In genomic region chr10:73414230-73414981, GRCh38 we compare ENCODE assay signal across 8 cellular contexts. TPM values are rescaled to one million over a fixed set of nuclear protein-coding genes. Genes with fewer than 3 reads are reported as not detected.
DNase-seq lines count a peak whose midpoint lies in the region; ATAC-seq and TF ChIP-seq lines count a peak whose summit lies in the region.

No MANE protein-coding gene starts in this region.

- ATAC-seq in GM21619 (IDR thresholded peaks at IDR 0.05; ENCODE audit: unreplicated experiment): peak; percentile 25
- ATAC-seq in memory B cell (ENCODE audit: low read depth): no peak
- ATAC-seq in GM19452 (IDR thresholded peaks at IDR 0.05; ENCODE audit: unreplicated experiment): no peak

- no peaks in the 10 kb centered on the region for H4K20me1 ChIP-seq in MM.1S (ENCODE audit: insufficient read depth, low read length)

- TF ChIP-seq POLR2A in vagina (IDR thresholded peaks at IDR 0.05): no peak

- peak overlapping the region; percentile 91 to 98 (median 94) for H3K4me3 Mint-ChIP-seq in CD8-positive, alpha-beta memory T cell
- peak overlapping the region; percentile 93 for H3K4me3 Mint-ChIP-seq in memory B cell

- H3K4me2 ChIP-seq in MM.1S (ENCODE audit: low read depth, low read length): peak overlapping the region; percentile 91

- H3K79me2 ChIP-seq in MM.1S (ENCODE audit: low read length): peaks cover 44% of the 10 kb centered on the region

- H3F3A ChIP-seq in MM.1S (ENCODE audit: insufficient read depth, low read length): peaks cover 14% of the 10 kb centered on the region

- H3K4me1 ChIP-seq in CD8-positive, alpha-beta memory T cell (ENCODE audit: insufficient read depth, low read length): peaks cover 20% of the 10 kb centered on the region
- H3K4me1 ChIP-seq in MM.1S (ENCODE audit: low read length) (peaks cover 7% of the 10 kb centered on the region; the same call in 1 of the 2 replicates), vagina (peaks cover 36% of the 10 kb centered on the region)

- H2AFZ ChIP-seq in MM.1S (ENCODE audit: low read length): peak overlapping the region; percentile 82

- H3K9me3 ChIP-seq in CD8-positive, alpha-beta memory T cell (ENCODE audit: low read length): no peaks in the 10 kb centered on the region
- H3K9me3 ChIP-seq in MM.1S (replicated peaks; ENCODE audit: insufficient read depth, low read length) (no peaks in the 10 kb centered on the region), vagina (no peaks in the 10 kb centered on the region)

- H3K9ac ChIP-seq in MM.1S (ENCODE audit: low read length): peak overlapping the region; percentile 98; the same call in 1 of the 2 replicates

- TF ChIP-seq CTCF in MM.1S (IDR thresholded peaks at IDR 0.05; ENCODE audit: low read length) (no peak), cardiac fibroblast (IDR thresholded peaks at IDR 0.05; ENCODE audit: low read depth, low read length) (no peak), vagina (IDR thresholded peaks at IDR 0.05) (no peak)

- peaks cover 0 to 23% (median 2%) of the 10 kb centered on the region in 3 donors for H3K36me3 Mint-ChIP-seq in CD8-positive, alpha-beta memory T cell
- peaks cover 2% of the 10 kb centered on the region for H3K36me3 Mint-ChIP-seq in memory B cell

- H3K36me3 ChIP-seq in CD8-positive, alpha-beta memory T cell (ENCODE audit: insufficient read depth, low read length): no peaks in the 10 kb centered on the region
- no peaks in the 10 kb centered on the region for H3K36me3 ChIP-seq in MM.1S (replicated peaks; ENCODE audit: insufficient read depth, low read length)
- H3K36me3 ChIP-seq in vagina: no peaks in the 10 kb centered on the region

- peaks cover 36 to 51% (median 51%) of the 10 kb centered on the region in 3 donors for H3K4me1 Mint-ChIP-seq in CD8-positive, alpha-beta memory T cell
- peaks cover 18% of the 10 kb centered on the region for H3K4me1 Mint-ChIP-seq in memory B cell

- CTCF ChIA-PET in CD8-positive, alpha-beta memory T cell (lab: Charles Lee): no interaction called here

- no peaks in the 10 kb centered on the region for H3K27me3 ChIP-seq in CD8-positive, alpha-beta memory T cell (ENCODE audit: insufficient read depth, low read length, poor library complexity, severe bottlenecking)
- H3K27me3 ChIP-seq in MM.1S (replicated peaks; ENCODE audit: insufficient read depth, low read length) (no peaks in the 10 kb centered on the region), vagina (no peaks in the 10 kb centered on the region)

- peak overlapping the region; percentile 88 for H3K4me3 ChIP-seq in CD8-positive, alpha-beta memory T cell (ENCODE audit: low read length)
- H3K4me3 ChIP-seq in MM.1S (ENCODE audit: low read length) (peak overlapping the region; percentile 94), cardiac fibroblast (replicated peaks in 1 of 2; ENCODE audit: low read depth in 2 of 2, low read length in 2 of 2) (peak overlapping the region; percentile 83 to 94), vagina (peak overlapping the region; percentile 91 to 92)

- H3K27ac ChIP-seq in CD8-positive, alpha-beta memory T cell (ENCODE audit: low read depth, low read length): peak overlapping the region; percentile 94
- H3K27ac ChIP-seq in MM.1S (ENCODE audit: low read length): no peak overlapping the region
- peak overlapping the region; percentile 94 for H3K27ac ChIP-seq in vagina

- intact Hi-C loops in vagina (cut with DNase I): no loop called here

- DNase-seq in CD8-positive, alpha-beta memory T cell: peak in 1 of 5 donors; percentile 14
- DNase-seq in MM.1S (peak; percentile 17), cardiac fibroblast (ENCODE audit: low read depth in 2 of 2) (no peak), memory B cell (ENCODE audit: low spot score in 2 of 2) (no peak), vagina (ENCODE audit: extremely low spot score in 2 of 2) (no peak), medulla oblongata (ENCODE audit: extremely low spot score) (no peak)

- POLR2A ChIA-PET in CD8-positive, alpha-beta memory T cell (lab: Charles Lee): interaction anchor here (1.0 to 1.5 kb wide), 2 partner anchors 18 to 82 kb away, joined by 4 to 6 read pairs; partner anchors contain the start of gene PPP3CB

- H3K27me3 Mint-ChIP-seq in CD8-positive, alpha-beta memory T cell: peaks cover 0 to 2% of the 10 kb centered on the region in 2 donors
- H3K27me3 Mint-ChIP-seq in memory B cell: no peaks in the 10 kb centered on the region

- H3K9me3 Mint-ChIP-seq in CD8-positive, alpha-beta memory T cell: no peaks in the 10 kb centered on the region
- no peaks in the 10 kb centered on the region for H3K9me3 Mint-ChIP-seq in memory B cell

- no peaks in the 10 kb centered on the region for H3K9me2 ChIP-seq in MM.1S (replicated peaks; ENCODE audit: insufficient read depth, low read length)

- H3K27ac Mint-ChIP-seq in CD8-positive, alpha-beta memory T cell: peak overlapping the region; percentile 44 to 97 (median 90)
- peak overlapping the region; percentile 96 for H3K27ac Mint-ChIP-seq in memory B cell

RNA-seq across cellular contexts. Expression of gene ANXA7, which starts 0.5 kb away (rescaled TPM):
- 100 to 1,000 TPM; 151 to 154 TPM for total RNA-seq in CD8-positive, alpha-beta memory T cell
- polyA plus RNA-seq in CD8-positive, alpha-beta memory T cell: 188 TPM
- total RNA-seq in vagina: 90.1 TPM

RNA-seq across cellular contexts. Expression of gene MSS51, which starts 19.0 kb away (rescaled TPM):
- total RNA-seq in CD8-positive, alpha-beta memory T cell: 1 to 10 TPM; 1.5 TPM
- 0.14 TPM for polyA plus RNA-seq in CD8-positive, alpha-beta memory T cell
- total RNA-seq in vagina: 1.5 TPM

RNA-seq across cellular contexts. Expression of gene CFAP70, which starts 55.7 kb away (rescaled TPM):
- total RNA-seq in CD8-positive, alpha-beta memory T cell: 1 to 10 TPM in 1 of 2 experiments, under 1 TPM in 1; 0.86 to 1.2 TPM
- polyA plus RNA-seq in CD8-positive, alpha-beta memory T cell: not detected
- 1.5 TPM for total RNA-seq in vagina
